ENCODE assay signal across 8 cellular contexts in genomic region chr3:15601399-15602145, GRCh38. TPM values are rescaled to one million over a fixed set of nuclear protein-coding genes. Genes with fewer than 3 reads are reported as not detected.
A peak's percentile ranks its signal among the peaks of the same experiment; 100 is the strongest.
DNase-seq lines count a peak whose midpoint lies in the region; ATAC-seq, FAIRE-seq and TF ChIP-seq lines count a peak whose summit lies in the region.

BTD (plus strand) TSS chr3:15601745; CDS start chr3:15635440, 33,695 bp downstream.
HACL1 (minus strand) TSS chr3:15601569; CDS start chr3:15601463, 106 bp downstream.

- H3K4ac ChIP-seq in H9 (ENCODE audit: low read depth, low read length), result no peak within 1 kb of the TSS

- peak within 1 kb of the TSS; percentile 70 for H2AFZ ChIP-seq in H9 (ENCODE audit: low read length)

- H2BK20ac ChIP-seq in H9 (ENCODE audit: low read depth, low read length, poor library complexity, severe bottlenecking), result no peak within 1 kb of the TSS

- H3K79me2 ChIP-seq in H9 (ENCODE audit: insufficient read depth, low read length), result peaks cover 5% of the 10 kb centered on the region; the same call in 1 of the 2 replicates

- H3K9me3 Mint-ChIP-seq in H9, result peaks cover 22 to 23% of the 10 kb centered on the region in 2 experiments

- H3K4me3 Mint-ChIP-seq in H9, result peak within 1 kb of the TSS; percentile 100

- H3K14ac ChIP-seq in H9 (ENCODE audit: insufficient read depth, low read length), result peak within 1 kb of the TSS; percentile 78; the same call in 1 of the 2 replicates

- no peaks in the 10 kb centered on the region for H3K36me3 ChIP-seq in pancreas
- H3K36me3 ChIP-seq in transverse colon, result no peaks in the 10 kb centered on the region

- in situ Hi-C loops in transverse colon (cut with MboI; ENCODE audit: low pct_ligation_motif_present in 1 of 4, low pct_unique_long_range_greater_than_20kb in 1 of 4, low sequenced_read_pairs in 3 of 4), result no loop called here

- H4K5ac ChIP-seq in H9 (ENCODE audit: insufficient read length, low read depth, low read length), result peak within 1 kb of the TSS; percentile 73

- TF ChIP-seq POLR2A in NB4 (IDR thresholded peaks at IDR 0.05; ENCODE audit: extremely low read depth, insufficient read length), result peak; percentile 98
- TF ChIP-seq POLR2A in transverse colon (IDR thresholded peaks at IDR 0.05), result peak; percentile 77

- no peaks in the 10 kb centered on the region for H3K27me3 Mint-ChIP-seq in H9 (ENCODE audit: low read depth)

- H3K23ac ChIP-seq in H9 (ENCODE audit: insufficient read length, low read depth, low read length), result no peak within 1 kb of the TSS

- H2BK15ac ChIP-seq in H9 (ENCODE audit: low read depth, low read length), result no peak within 1 kb of the TSS

- FAIRE-seq in G401.6 (lab: Jason Lieb, UNC) (peak; percentile 98), pancreas (lab: Jason Lieb, UNC) (peak; percentile 83)

- H3K9me3 ChIP-seq in H9 (ENCODE audit: control insufficient read depth, low read depth, low read length) (no peaks in the 10 kb centered on the region), pancreas (no peaks in the 10 kb centered on the region), transverse colon (no peaks in the 10 kb centered on the region)

- intact Hi-C loops in pancreas (cut with DNase I) (no loop called here), transverse colon (cut with DNase I; ENCODE audit: low total_unique reads) (no loop called here)

- H2BK120ac ChIP-seq in H9 (ENCODE audit: low read depth, low read length, poor library complexity, severe bottlenecking), result no peak within 1 kb of the TSS

- no peak within 1 kb of the TSS for H4K91ac ChIP-seq in H9 (ENCODE audit: insufficient read length, low read depth, low read length)

- no peak within 1 kb of the TSS for H3T11ph ChIP-seq in H9 (ENCODE audit: low read length)

- H3K36me3 Mint-ChIP-seq in H9 (ENCODE audit: insufficient read depth in 1 of 3, low read depth in 3 of 3), result peaks cover 43 to 65% (median 61%) of the 10 kb centered on the region in 3 experiments

- DNase-seq in H9 (peak; percentile 99), NB4 (ENCODE audit: low read depth) (peak; percentile 99), glomerular endothelial cell (ENCODE audit: extremely low read depth, low read depth, low spot score) (peak; percentile 93), pancreas (peak; percentile 97 to 98 (median 98)), transverse colon (peak; percentile 98), SHP77 treated with DMSO at 0.1 percent for 48 hours (lab: John Stamatoyannopoulos, UW) (no peak)
- peak; percentile 99 for DNase-seq in activated gamma-delta T cell treated with anti-CD3 and anti-CD28 coated beads, Interleukin-2, amount 50 U/mL, for 16 hours (ENCODE audit: low read depth)

- H3K79me1 ChIP-seq in H9 (ENCODE audit: insufficient read depth, low read depth, low read length, poor library complexity, severe bottlenecking), result peaks cover 3% of the 10 kb centered on the region

- H3K27ac Mint-ChIP-seq in H9, result peak within 1 kb of the TSS; percentile 98 to 100 (median 99)

- H3K4me2 ChIP-seq in H9 (ENCODE audit: insufficient read depth, insufficient read length, low read length), result peak within 1 kb of the TSS; percentile 100

- H3K9ac ChIP-seq in H9 (ENCODE audit: extremely low read depth, insufficient read length, low read length), result peak within 1 kb of the TSS; percentile 96

- peak within 1 kb of the TSS; percentile 86 for H3K4me3 ChIP-seq in NB4 (ENCODE audit: low read depth, low read length)
- peak within 1 kb of the TSS; percentile 62 to 85 (median 74) for H3K4me3 ChIP-seq in pancreas
- H3K4me3 ChIP-seq in transverse colon, result peak within 1 kb of the TSS; percentile 53 to 81 (median 69)

- TF ChIP-seq CTCF in H9 (conservative IDR thresholded peaks at IDR 0.05) (no peak; the same call in 2 of the 3 replicates), NB4 (IDR thresholded peaks at IDR 0.05; ENCODE audit: low read depth, low read length) (peak; percentile 5), pancreas (IDR thresholded peaks at IDR 0.05) (peak in 1 of 4 donors; percentile 11), transverse colon (IDR thresholded peaks at IDR 0.05) (peak in 4 of 5 experiments; percentile 11 to 65 (median 38))

- H2BK5ac ChIP-seq in H9 (ENCODE audit: insufficient read length, low read length), result peak within 1 kb of the TSS; percentile 47

- peak within 1 kb of the TSS; percentile 87 for H3K18ac ChIP-seq in H9 (ENCODE audit: insufficient read length, low read depth, low read length)

- H3K4me1 ChIP-seq in H9 (ENCODE audit: insufficient read depth, low read length) (peaks cover 2% of the 10 kb centered on the region; the same call in 1 of the 2 replicates), pancreas (peaks cover 11 to 32% (median 23%) of the 10 kb centered on the region in 3 donors), transverse colon (peaks cover 8 to 22% (median 12%) of the 10 kb centered on the region in 4 donors)

- ATAC-seq in pancreas, result peak; percentile 92 to 97 (median 94)

- H2BK12ac ChIP-seq in H9 (ENCODE audit: insufficient read length, low read depth, low read length), result no peak within 1 kb of the TSS

- no CpG with 5 or more reads among the region's 61 CpGs for WGBS in H9 (ENCODE audit: extremely low coverage, insufficient read length, low lambda C conversion rate)
- 0 to 1% methylated on average over 61 of the region's 61 CpGs for WGBS in pancreas, 2 donors
- whole genome bisulfite sequencing in transverse colon (ENCODE audit: low coverage in 1 of 2), 2 donors, result 1% methylated on average over 35 of the region's 61 CpGs; no CpG with 5 or more reads in 1 of the 2 donors

- peak within 1 kb of the TSS; percentile 83 for H3K27ac ChIP-seq in H9 (ENCODE audit: insufficient read length, low read depth, low read length)
- H3K27ac ChIP-seq in pancreas, result peak within 1 kb of the TSS; percentile 73 to 94 (median 88)
- H3K27ac ChIP-seq in transverse colon, result peak within 1 kb of the TSS; percentile 90 to 94 (median 92)

- H2AK5ac ChIP-seq in H9 (ENCODE audit: insufficient read length, low read length), result no peak within 1 kb of the TSS

- peaks cover 11 to 16% of the 10 kb centered on the region in 2 experiments for H3K4me1 Mint-ChIP-seq in H9

- no peak within 1 kb of the TSS for H3K56ac ChIP-seq in H9 (ENCODE audit: insufficient read length, low read depth, low read length)

- no peak for TF ChIP-seq EP300 in transverse colon (IDR thresholded peaks at IDR 0.05; ENCODE audit: low read depth)

- H3K23me2 ChIP-seq in H9 (ENCODE audit: insufficient read length, low read depth, low read length, poor library complexity, severe bottlenecking), result peaks cover 7% of the 10 kb centered on the region

- peak within 1 kb of the TSS; percentile 61 for H4K8ac ChIP-seq in H9 (replicated peaks; ENCODE audit: insufficient read length, low read depth, low read length)

- H3K27me3 ChIP-seq in H9 (ENCODE audit: insufficient read depth, low read length), result no peaks in the 10 kb centered on the region
- H3K27me3 ChIP-seq in pancreas, result no peaks in the 10 kb centered on the region
- H3K27me3 ChIP-seq in transverse colon, result no peaks in the 10 kb centered on the region

- no peaks in the 10 kb centered on the region for H4K20me1 ChIP-seq in H9 (ENCODE audit: control insufficient read depth, insufficient read depth, insufficient read length)

RNA-seq across cellular contexts. Expression of gene BTD, which starts in this region (rescaled TPM):
- total RNA-seq in H9 (2021), result 21.5 and 23.3 TPM in 2 replicates
- total RNA-seq in glomerular endothelial cell, result 24.8 and 37.6 TPM in 2 replicates
- total RNA-seq in pancreas, result 10 to 100 TPM; 14.2 to 22.0 (median 16.7) TPM
- 10 to 100 TPM in 1 of 2 donors, 1 to 10 TPM in 1; 6.2 to 16.5 TPM for polyA plus RNA-seq in pancreas
- total RNA-seq in transverse colon, result 10 to 100 TPM; 21.3 to 49.6 (median 36.3) TPM

RNA-seq across cellular contexts. Expression of gene HACL1, which starts in this region (rescaled TPM):
- total RNA-seq in H9 (2021) (48.9 and 52.6 TPM in 2 replicates), glomerular endothelial cell (17.2 and 22.9 TPM in 2 replicates), pancreas (10 to 100 TPM; 10.2 to 18.8 (median 12.8) TPM), transverse colon (10 to 100 TPM in 3 of 4 donors, 1 to 10 TPM in 1; 7.5 to 21.3 (median 17.1) TPM)
- polyA plus RNA-seq in pancreas, result 10 to 100 TPM in 1 of 2 donors, 1 to 10 TPM in 1; 6.5 to 11.5 TPM
